ENCODE assay signal across 8 cellular contexts in the genomic region with DNA sequence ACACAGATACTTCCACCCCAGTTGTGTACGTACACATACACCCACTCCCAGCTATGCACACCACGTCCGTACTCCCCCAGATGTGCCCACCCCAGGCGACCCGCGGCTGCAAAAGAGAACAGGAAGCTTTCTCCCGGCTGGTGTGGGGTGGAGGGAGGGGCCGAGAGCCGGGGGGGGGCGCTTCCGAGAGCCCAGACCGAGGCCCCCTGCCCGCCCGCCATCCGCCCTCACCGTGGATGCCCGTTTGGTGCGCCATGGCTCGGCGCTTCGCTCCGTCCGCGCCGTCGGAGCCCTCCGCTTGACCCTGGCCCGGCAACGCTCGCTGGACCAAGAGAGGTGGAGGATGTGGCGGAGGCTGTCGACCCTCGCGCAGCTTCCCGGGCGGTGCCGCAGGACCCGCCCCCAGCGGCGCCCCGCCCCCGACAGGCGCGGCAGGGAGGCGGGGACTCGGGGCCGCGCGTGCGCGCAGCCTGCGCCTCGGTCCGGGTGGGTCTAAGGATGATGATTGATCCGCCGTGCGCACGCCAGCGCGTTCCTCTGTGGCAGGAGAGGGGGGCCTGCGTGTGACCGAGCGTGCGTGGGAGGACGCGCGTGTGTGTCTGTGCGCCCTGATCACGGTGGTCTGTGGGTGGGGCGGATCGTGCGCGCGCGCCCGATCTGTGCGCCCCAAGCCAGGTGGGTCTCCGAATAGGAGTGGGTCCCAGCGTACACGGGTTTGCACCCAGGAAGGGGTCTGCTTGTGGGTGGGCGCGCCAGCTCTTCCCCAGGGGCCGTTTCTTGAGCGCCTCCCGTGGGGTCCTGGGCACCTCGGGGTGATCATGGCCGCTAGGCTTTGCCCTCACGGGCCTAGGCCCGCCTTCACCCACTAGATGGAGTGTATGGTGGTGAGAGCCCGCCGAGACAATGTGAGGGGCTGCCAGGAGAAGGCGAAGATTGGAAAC. TPM values are rescaled to one million over a fixed set of nuclear protein-coding genes. Genes with fewer than 3 reads are reported as not detected.
DNase-seq lines count a peak whose midpoint lies in the region; ATAC-seq and TF ChIP-seq lines count a peak whose summit lies in the region.

Gene TWF2 (minus strand): TSS at position 398 of the 941 bp plus-strand sequence. CDS start 142 bp downstream, at position 256.

- H3K4me3 Mint-ChIP-seq in chondrocyte (ENCODE audit: unreplicated experiment): peak within 1 kb of the TSS; percentile 84

- H3K9me3 Mint-ChIP-seq in chondrocyte (ENCODE audit: low read depth): peaks cover 3% of the 10 kb centered on the region

- H3K4me1 Mint-ChIP-seq in chondrocyte (ENCODE audit: low read depth): peaks cover 53% of the 10 kb centered on the region

- ATAC-seq in HG02870 (IDR thresholded peaks at IDR 0.05; ENCODE audit: unreplicated experiment): peak; percentile 65

- peak within 1 kb of the TSS; percentile 94 for H3K27ac Mint-ChIP-seq in chondrocyte (ENCODE audit: unreplicated experiment)

- peak; percentile 74 for TF ChIP-seq CTCF in chondrocyte (IDR thresholded peaks at IDR 0.05)

- peak; percentile 55 for DNase-seq in NCI-H2196 (lab: John Stamatoyannopoulos, UW; ENCODE audit: unreplicated experiment)
- no peak for DNase-seq in NCI-H2196 treated with DMSO at 0.1 percent for 48 hours (lab: John Stamatoyannopoulos, UW; ENCODE audit: unreplicated experiment)
- DNase-seq in NCI-H2171 treated with DMSO at 0.1 percent for 48 hours (lab: John Stamatoyannopoulos, UW): peak; percentile 34
- peak; percentile 76 to 80 for DNase-seq in activated CD4-positive, alpha-beta T cell treated with anti-CD3 and anti-CD28 coated beads for 24 hours (ENCODE audit: low read depth in 2 of 2)
- DNase-seq in chondrocyte (ENCODE audit: low spot score): peak; percentile 92
- DNase-seq in kidney tubule cell (ENCODE audit: low spot score): peak; percentile 85
- peak; percentile 64 to 71 for DNase-seq in stimulated activated CD4-positive, alpha-beta T cell treated with anti-CD3 and anti-CD28 coated beads, Interleukin-1b, Interleukin-23, amount 100 ng/mL, for 1 hour (ENCODE audit: low read depth in 2 of 2)

- peaks cover 3% of the 10 kb centered on the region for H3K36me3 Mint-ChIP-seq in chondrocyte (ENCODE audit: low read depth)

- no peaks in the 10 kb centered on the region for H3K27me3 Mint-ChIP-seq in chondrocyte (ENCODE audit: low read depth)

RNA-seq across cellular contexts. Expression of gene TWF2, which starts in this region (rescaled TPM):
- total RNA-seq in chondrocyte: 58.9 to 65.9 TPM (median 65.2 TPM) in 3 replicates
